ENCODE assay signal across 28 cellular contexts in the genomic region with DNA sequence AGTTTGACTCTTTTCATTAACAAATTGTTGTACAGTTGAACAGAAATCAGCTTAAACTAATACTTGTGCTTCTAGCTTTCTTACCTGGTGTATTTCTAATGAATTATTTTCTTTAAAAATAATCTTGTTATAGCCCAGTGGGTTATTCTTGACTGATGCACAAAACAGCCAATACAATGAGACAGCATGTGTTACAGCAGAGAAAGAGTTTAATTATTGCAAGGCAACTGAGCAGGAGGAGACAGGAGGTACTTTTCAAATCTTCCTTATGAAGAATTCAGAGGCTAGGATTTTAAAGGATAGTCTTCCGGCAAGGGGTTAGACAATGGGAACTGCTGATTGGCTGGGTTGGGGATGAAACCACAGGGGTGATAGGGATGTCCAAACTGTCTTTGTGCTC.
"Had no signal": no experiment of that assay in that cellular context is flagged by ENCODE, and none has a peak within 500 bp of the region (broad histone marks: within the 10 kb centered on the region; RNA-seq: fewer than 3 reads in every experiment).

No MANE protein-coding gene starts in this region.

- H3K36me3 ChIP-seq: ovary, right lobe of liver, sigmoid colon, stomach, thoracic aorta, thyroid gland, tibial nerve, upper lobe of left lung, vagina had no signal

- H3K4me2 ChIP-seq: neural progenitor cell had no signal

- H3K9ac ChIP-seq: neural progenitor cell, parathyroid adenoma had no signal

- H3K4me3 Mint-ChIP-seq: nephron; neural progenitor cell; stimulated activated effector memory CD8-positive, alpha-beta T cell treated with anti-CD3 and anti-CD28 coated beads, Interleukin-12 subunit alpha, Interleukin-12 subunit beta, amount 100 ng/mL, for 72 hours; stimulated activated naive B cell treated with anti-CD40 and anti-IgM and Interleukin-4, amounts not matched to agents 10 μg/mL and 1 μg/mL and 100 μg/mL, for 72 hours; stimulated activated naive CD8-positive, alpha-beta T cell treated with anti-CD3 and anti-CD28 coated beads, Interleukin-15, Interleukin-2, amounts not matched to agents 100 ng/mL and 50 ng/mL, for 24 hours had no signal

- FAIRE-seq: small intestine, urothelium cell line had no signal

- H3K27me3 ChIP-seq: neural progenitor cell, ovary, right lobe of liver, sigmoid colon, stomach, thyroid gland, tibial nerve, upper lobe of left lung, vagina had no signal

- H3K4me1 ChIP-seq: neural progenitor cell, parathyroid adenoma, psoas muscle, right lobe of liver, sigmoid colon, stomach, tibial nerve, upper lobe of left lung, vagina had no signal

- H3K9me3 ChIP-seq: thyroid gland had no signal

- H3K27ac ChIP-seq: neural progenitor cell, ovary, parathyroid adenoma, psoas muscle, right lobe of liver, sigmoid colon, stomach, thoracic aorta, thyroid gland, tibial nerve, upper lobe of left lung, vagina had no signal

- DNase-seq: occipital lobe; ovary; posterior cingulate gyrus; psoas muscle; right cardiac atrium; right lobe of liver; sigmoid colon; small intestine; stimulated activated CD4-positive, alpha-beta T cell treated with anti-CD3 and anti-CD28 coated beads, Interleukin-15, amount 100 ng/mL, for 24 hours; stimulated activated CD4-positive, alpha-beta T cell treated with anti-CD3 and anti-CD28 coated beads, Interleukin-2, amount 100 ng/mL, for 24 hours; stimulated activated CD4-positive, alpha-beta T cell treated with anti-CD3 and anti-CD28 coated beads, Interleukin-2, amount 100 ng/mL, for 48 hours; stimulated activated CD4-positive, alpha-beta T cell treated with anti-CD3 and anti-CD28 coated beads, Interleukin-4, amount 100 ng/mL, for 24 hours; stimulated activated naive B cell treated with anti-CD40 and anti-IgM and Interleukin-4, amounts not matched to agents 10 μg/mL and 1 μg/mL and 100 μg/mL, for 72 hours; stimulated activated naive CD4-positive, alpha-beta T cell treated with Interleukin-2 at 50 U/mL for 16 hours; stomach; thyroid gland; trophoblast cell; upper lobe of left lung had no signal

- H3K9me3 Mint-ChIP-seq: stimulated activated effector memory CD8-positive, alpha-beta T cell treated with anti-CD3 and anti-CD28 coated beads, Interleukin-12 subunit alpha, Interleukin-12 subunit beta, amount 100 ng/mL, for 72 hours; stimulated activated naive CD8-positive, alpha-beta T cell treated with anti-CD3 and anti-CD28 coated beads, Interleukin-15, Interleukin-2, amounts not matched to agents 100 ng/mL and 50 ng/mL, for 24 hours had no signal

- ATAC-seq: psoas muscle; right cardiac atrium; right lobe of liver; stimulated activated effector memory CD8-positive, alpha-beta T cell treated with anti-CD3 and anti-CD28 coated beads, Interleukin-12 subunit alpha, Interleukin-12 subunit beta, amount 100 ng/mL, for 72 hours; stimulated activated naive B cell treated with anti-CD40 and anti-IgM and Interleukin-4, amounts not matched to agents 10 μg/mL and 1 μg/mL and 100 μg/mL, for 72 hours had no signal

- H2AFZ ChIP-seq: neural progenitor cell, parathyroid adenoma had no signal

- H3K27ac Mint-ChIP-seq: nephron; progenitor cell of endocrine pancreas; stimulated activated effector memory CD8-positive, alpha-beta T cell treated with anti-CD3 and anti-CD28 coated beads, Interleukin-12 subunit alpha, Interleukin-12 subunit beta, amount 100 ng/mL, for 72 hours; stimulated activated naive B cell treated with anti-CD40 and anti-IgM and Interleukin-4, amounts not matched to agents 10 μg/mL and 1 μg/mL and 100 μg/mL, for 72 hours; stimulated activated naive CD8-positive, alpha-beta T cell treated with anti-CD3 and anti-CD28 coated beads, Interleukin-15, Interleukin-2, amounts not matched to agents 100 ng/mL and 50 ng/mL, for 24 hours had no signal

- H3K4me1 Mint-ChIP-seq: nephron; stimulated activated effector memory CD8-positive, alpha-beta T cell treated with anti-CD3 and anti-CD28 coated beads, Interleukin-12 subunit alpha, Interleukin-12 subunit beta, amount 100 ng/mL, for 72 hours; stimulated activated naive B cell treated with anti-CD40 and anti-IgM and Interleukin-4, amounts not matched to agents 10 μg/mL and 1 μg/mL and 100 μg/mL, for 72 hours had no signal

- H3K79me2 ChIP-seq: parathyroid adenoma had no signal

- H3K27me3 Mint-ChIP-seq: progenitor cell of endocrine pancreas; stimulated activated naive CD8-positive, alpha-beta T cell treated with anti-CD3 and anti-CD28 coated beads, Interleukin-15, Interleukin-2, amounts not matched to agents 100 ng/mL and 50 ng/mL, for 24 hours had no signal

- H3K4me3 ChIP-seq: neural progenitor cell, ovary, psoas muscle, right lobe of liver, sigmoid colon, stomach, thoracic aorta, thyroid gland, tibial nerve, upper lobe of left lung, vagina had no signal

- H3K36me3 Mint-ChIP-seq: stimulated activated effector memory CD8-positive, alpha-beta T cell treated with anti-CD3 and anti-CD28 coated beads, Interleukin-12 subunit alpha, Interleukin-12 subunit beta, amount 100 ng/mL, for 72 hours had no signal
